ENCODE assay signal across 8 cellular contexts in genomic region chr11:27319065-27319464, GRCh38. TPM values are rescaled to one million over a fixed set of nuclear protein-coding genes. Genes with fewer than 3 reads are reported as not detected.
DNase-seq lines count a peak whose midpoint lies in the region; ATAC-seq and TF ChIP-seq lines count a peak whose summit lies in the region.

No MANE protein-coding gene starts in this region.

- no peaks in the 10 kb centered on the region for H3K27me3 ChIP-seq in transverse colon

- no peaks in the 10 kb centered on the region for H3K4me1 ChIP-seq in transverse colon

- no peaks in the 10 kb centered on the region for H3K36me3 ChIP-seq in transverse colon

- in situ Hi-C loops in transverse colon (cut with MboI; ENCODE audit: low pct_ligation_motif_present in 1 of 4, low pct_unique_long_range_greater_than_20kb in 1 of 4, low sequenced_read_pairs in 3 of 4): no loop called here

- no peak for TF ChIP-seq EP300 in transverse colon (IDR thresholded peaks at IDR 0.05; ENCODE audit: low read depth)

- no peaks in the 10 kb centered on the region for H3K9me3 ChIP-seq in transverse colon

- no peak for TF ChIP-seq POLR2A in transverse colon (IDR thresholded peaks at IDR 0.05)

- H3K27ac ChIP-seq in transverse colon: no peak overlapping the region

- TF ChIP-seq CTCF in cardiac fibroblast (IDR thresholded peaks at IDR 0.05; ENCODE audit: low read depth, low read length) (no peak), transverse colon (IDR thresholded peaks at IDR 0.05) (no peak)

- peak; percentile 92 for ATAC-seq in GM19372 (IDR thresholded peaks at IDR 0.05; ENCODE audit: low read depth, unreplicated experiment)
- ATAC-seq in HG03097 (IDR thresholded peaks at IDR 0.05; ENCODE audit: low FRiP score, unreplicated experiment): peak; percentile 98

- intact Hi-C loops in transverse colon (cut with DNase I; ENCODE audit: low total_unique reads): no loop called here

- DNase-seq in EL: peak; percentile 64
- peak; percentile 22 to 70 for DNase-seq in cardiac fibroblast (ENCODE audit: low read depth in 2 of 2)
- DNase-seq in transverse colon: no peak
- no peak for DNase-seq in hippocampal formation (lab: John Stamatoyannopoulos, UW)
- no peak for DNase-seq in NCI-H2227 (lab: John Stamatoyannopoulos, UW; ENCODE audit: unreplicated experiment)
- no peak for DNase-seq in mucosa of gallbladder (ENCODE audit: low spot score)

- H3K4me3 ChIP-seq in cardiac fibroblast (replicated peaks in 1 of 2; ENCODE audit: low read depth in 2 of 2, low read length in 2 of 2) (no peak overlapping the region), transverse colon (no peak overlapping the region)

- 29 to 35% methylated on average over 2 of the region's 2 CpGs for WGBS in transverse colon (ENCODE audit: low coverage in 1 of 2), 2 donors

RNA-seq across cellular contexts. Expression of gene CCDC34, which starts 44.0 kb away (rescaled TPM):
- total RNA-seq in transverse colon: 1 to 10 TPM in 2 of 4 donors, under 1 TPM in 1, not detected in 1; 0.40 to 6.8 (median 5.6) TPM
- 7.6 TPM for total RNA-seq in mucosa of gallbladder

Comparison
In these comparisons a context has a peak if more than half of its experiments do, and no peak if none do; other contexts are left out.
1. DNase-seq: peak in EL (single experiment) and cardiac fibroblast (2 of 2); none in transverse colon (single experiment), hippocampal formation (0 of 2), NCI-H2227 (single experiment) and mucosa of gallbladder (single experiment).